In genomic region chr1:159999204-159999603, GRCh38 we compare ENCODE assay signal across 31 cellular contexts. TPM values are rescaled to one million over a fixed set of nuclear protein-coding genes. Genes with fewer than 3 reads are reported as not detected.
A peak's percentile ranks its signal among the peaks of the same experiment; 100 is the strongest.
DNase-seq lines count a peak whose midpoint lies in the region; ATAC-seq, FAIRE-seq and TF ChIP-seq lines count a peak whose summit lies in the region.
"Had no signal": no experiment of that assay in that cellular context is flagged by ENCODE, and none has a peak within 500 bp of the region (broad histone marks: within the 10 kb centered on the region; RNA-seq: fewer than 3 reads in every experiment).

No MANE protein-coding gene starts in this region.

- 77% methylated on average over 4 of the region's 4 CpGs for WGBS in mammary epithelial cell (ENCODE audit: low coverage, missing lambda C conversion rate)

- no TSS peak for BruUV-seq in mammary epithelial cell (replicated peaks; lab: Mats Ljungman, UMichigan)

- in situ Hi-C loops in mammary epithelial cell (cut with MboI; ENCODE audit: low sequenced_read_pairs in 2 of 2): no loop called here

- no peaks in the 10 kb centered on the region for H3K9me3 ChIP-seq in Karpas-422 (ENCODE audit: low read length)
- no peaks in the 10 kb centered on the region for H3K9me3 ChIP-seq in mammary epithelial cell (replicated peaks; ENCODE audit: insufficient read depth, low read length)
- no peaks in the 10 kb centered on the region for H3K9me3 ChIP-seq in keratinocyte (ENCODE audit: control insufficient read depth, low read depth, low read length)
- H3K9me3 ChIP-seq: BLaER1 treated with 17β-estradiol and CSF1 and Interleukin-3, amounts not matched to agents 10 nM and 100 nM; prostate gland; SJSA1; uterus had no signal

- H3K4me1 Mint-ChIP-seq in activated T-helper 2 cell treated with anti-CD3 and anti-CD28 coated beads, Interferon-gamma antibody, Interleukin-2, Interleukin-4, amounts not matched to agents 10 μg/mL and 5 μg/mL and 100 μg/mL, durations not matched to agents 14 hours and 24 hours and 36 hours (ENCODE audit: low read depth): no peaks in the 10 kb centered on the region
- H3K4me1 Mint-ChIP-seq: naive B cell; stimulated activated naive CD8-positive, alpha-beta T cell treated with anti-CD3 and anti-CD28 coated beads, Interleukin-15, amount 100 ng/mL, for 72 hours had no signal

- TF ChIP-seq CTCF in mammary epithelial cell (conservative IDR thresholded peaks at IDR 0.05 in 1 of 2, IDR thresholded peaks at IDR 0.05 in 1 of 2; ENCODE audit: extremely low read depth in 1 of 2, insufficient read depth in 1 of 2, low read depth in 1 of 2, low read length in 2 of 2): no peak
- no peak for TF ChIP-seq CTCF in keratinocyte (optimal IDR thresholded peaks at IDR 0.05 in 1 of 3, IDR thresholded peaks at IDR 0.05 in 1 of 3, conservative IDR thresholded peaks at IDR 0.05 in 1 of 3; ENCODE audit: extremely low read depth in 1 of 3, insufficient read depth in 2 of 3, low read length in 3 of 3)

- DNase-seq in Daoy (ENCODE audit: low read depth) (peak; percentile 15), Karpas-422 (peak; percentile 16), mammary epithelial cell (no peak), keratinocyte (ENCODE audit: low read depth, low spot score) (no peak), DMS114 treated with DMSO at 0.1 percent for 48 hours (lab: John Stamatoyannopoulos, UW; ENCODE audit: unreplicated experiment) (no peak)
- no peak for DNase-seq in activated T-helper 2 cell treated with anti-CD3 and anti-CD28 coated beads, Interferon-gamma antibody, Interleukin-2, Interleukin-4, amounts not matched to agents 10 μg/mL and 5 μg/mL and 100 μg/mL, durations not matched to agents 14 hours and 24 hours and 36 hours (ENCODE audit: low spot score)
- DNase-seq: activated CD4-positive, alpha-beta T cell treated with anti-CD3 and anti-CD28 coated beads, Interleukin-2, amount 50 U/mL, for 4 hours; activated naive CD4-positive, alpha-beta T cell; activated T-cell treated with anti-CD3 and anti-CD28 coated beads, Interleukin-2, amount 50 U/mL, for 72 hours; GDM1; midbrain; naive B cell; NCI-H146; NCI-H446; NCI-H82; stimulated activated CD8-positive, alpha-beta memory T cell treated with anti-CD3 and anti-CD28 coated beads, Interleukin-4, amount 100 ng/mL, for 48 hours; stimulated activated naive CD8-positive, alpha-beta T cell treated with anti-CD3 and anti-CD28 coated beads, Interleukin-15, amount 100 ng/mL, for 72 hours; uterus had no signal

- H3K27ac ChIP-seq in Karpas-422 (ENCODE audit: low read length): no peak overlapping the region
- no peak overlapping the region for H3K27ac ChIP-seq in mammary epithelial cell (ENCODE audit: insufficient read depth, low read depth, low read length)
- H3K27ac ChIP-seq in keratinocyte (ENCODE audit: control insufficient read depth, insufficient read depth, low read length): no peak overlapping the region
- H3K27ac ChIP-seq: BLaER1 treated with 17β-estradiol and CSF1 and Interleukin-3, amounts not matched to agents 10 nM and 100 nM; prostate gland; RWPE1; SJSA1; uterus had no signal

- H3K27me3 ChIP-seq in Karpas-422 (ENCODE audit: low read length): no peaks in the 10 kb centered on the region
- no peaks in the 10 kb centered on the region for H3K27me3 ChIP-seq in mammary epithelial cell (ENCODE audit: insufficient read depth, low read length)
- H3K27me3 ChIP-seq in keratinocyte (ENCODE audit: control insufficient read depth, extremely low read depth, insufficient read depth, low read length): no peaks in the 10 kb centered on the region
- H3K27me3 ChIP-seq: BLaER1 treated with 17β-estradiol and CSF1 and Interleukin-3, amounts not matched to agents 10 nM and 100 nM; SJSA1; uterus had no signal

- FAIRE-seq in keratinocyte (lab: Jason Lieb, UNC): peak; percentile 20
- FAIRE-seq: endothelial cell of umbilical vein had no signal

- no peaks in the 10 kb centered on the region for H3K9me2 ChIP-seq in Karpas-422 (replicated peaks; ENCODE audit: insufficient read depth, low read length)

- H4K20me1 ChIP-seq in Karpas-422 (ENCODE audit: insufficient read depth, low read depth, low read length) (no peaks in the 10 kb centered on the region), mammary epithelial cell (ENCODE audit: insufficient read depth, low read length) (no peaks in the 10 kb centered on the region), keratinocyte (ENCODE audit: control insufficient read depth, extremely low read depth, insufficient read depth, low read length) (no peaks in the 10 kb centered on the region)
- H4K20me1 ChIP-seq: BLaER1 treated with 17β-estradiol and CSF1 and Interleukin-3, amounts not matched to agents 10 nM and 100 nM had no signal

- H3K9me3 Mint-ChIP-seq in activated T-helper 2 cell treated with anti-CD3 and anti-CD28 coated beads, Interferon-gamma antibody, Interleukin-2, Interleukin-4, amounts not matched to agents 10 μg/mL and 5 μg/mL and 100 μg/mL, durations not matched to agents 14 hours and 24 hours and 36 hours: no peaks in the 10 kb centered on the region
- H3K9me3 Mint-ChIP-seq: activated T-cell treated with anti-CD3 and anti-CD28 coated beads, Interleukin-2, amount 50 U/mL, for 72 hours; stimulated activated naive CD8-positive, alpha-beta T cell treated with anti-CD3 and anti-CD28 coated beads, Interleukin-15, amount 100 ng/mL, for 72 hours; T-helper 1 cell treated with Interleukin-12 subunit alpha and Interleukin-12 subunit beta and Interleukin-4 antibody, amounts not matched to agents 30 μg/mL and 1 μg/mL, for 36 hours had no signal

- H2AFZ ChIP-seq in Karpas-422 (ENCODE audit: low read length): no peak overlapping the region
- H2AFZ ChIP-seq in mammary epithelial cell (ENCODE audit: low read depth, low read length): peak overlapping the region; percentile 57
- H2AFZ ChIP-seq in keratinocyte (ENCODE audit: control insufficient read depth, low read length): peak overlapping the region; percentile 50

- H3K9me1 ChIP-seq in keratinocyte (ENCODE audit: control insufficient read depth, extremely low read depth, insufficient read depth, low read length): no peaks in the 10 kb centered on the region

- H3K4me1 ChIP-seq in Karpas-422 (ENCODE audit: low read length) (no peaks in the 10 kb centered on the region), mammary epithelial cell (ENCODE audit: insufficient read depth, low read length) (peaks cover 25% of the 10 kb centered on the region), keratinocyte (ENCODE audit: control insufficient read depth, extremely low read depth, insufficient read depth, low read length) (peaks cover 33% of the 10 kb centered on the region)
- H3K4me1 ChIP-seq: BLaER1 treated with 17β-estradiol and CSF1 and Interleukin-3, amounts not matched to agents 10 nM and 100 nM; prostate gland; uterus had no signal

- peaks cover 38% of the 10 kb centered on the region for H3K27me3 Mint-ChIP-seq in activated T-helper 2 cell treated with anti-CD3 and anti-CD28 coated beads, Interferon-gamma antibody, Interleukin-2, Interleukin-4, amounts not matched to agents 10 μg/mL and 5 μg/mL and 100 μg/mL, durations not matched to agents 14 hours and 24 hours and 36 hours (ENCODE audit: low read depth)

- H3K9ac ChIP-seq in Karpas-422 (ENCODE audit: low read length) (no peak overlapping the region), mammary epithelial cell (ENCODE audit: insufficient read depth, low read length) (no peak overlapping the region), keratinocyte (ENCODE audit: control insufficient read depth, extremely low read depth, insufficient read depth, low read length) (no peak overlapping the region)
- H3K9ac ChIP-seq: BLaER1 treated with 17β-estradiol and CSF1 and Interleukin-3, amounts not matched to agents 10 nM and 100 nM had no signal

- no peak overlapping the region for H3K4me2 ChIP-seq in Karpas-422 (ENCODE audit: low read depth, low read length, poor library complexity, severe bottlenecking)
- H3K4me2 ChIP-seq in mammary epithelial cell (ENCODE audit: insufficient read depth, low read depth, low read length): no peak overlapping the region
- H3K4me2 ChIP-seq in keratinocyte (ENCODE audit: control insufficient read depth, extremely low read depth, insufficient read depth, low read depth, low read length): no peak overlapping the region
- H3K4me2 ChIP-seq: BLaER1 treated with 17β-estradiol and CSF1 and Interleukin-3, amounts not matched to agents 10 nM and 100 nM had no signal

- H3K36me3 Mint-ChIP-seq in activated T-helper 2 cell treated with anti-CD3 and anti-CD28 coated beads, Interferon-gamma antibody, Interleukin-2, Interleukin-4, amounts not matched to agents 10 μg/mL and 5 μg/mL and 100 μg/mL, durations not matched to agents 14 hours and 24 hours and 36 hours (ENCODE audit: low read depth): no peaks in the 10 kb centered on the region
- H3K36me3 Mint-ChIP-seq: naive B cell had no signal

- H3K79me2 ChIP-seq in Karpas-422 (ENCODE audit: low read length): no peaks in the 10 kb centered on the region
- no peaks in the 10 kb centered on the region for H3K79me2 ChIP-seq in mammary epithelial cell (ENCODE audit: insufficient read depth, low read length)
- no peaks in the 10 kb centered on the region for H3K79me2 ChIP-seq in keratinocyte (ENCODE audit: control insufficient read depth, insufficient read depth, low read length)

- H3K27ac Mint-ChIP-seq in activated T-helper 2 cell treated with anti-CD3 and anti-CD28 coated beads, Interferon-gamma antibody, Interleukin-2, Interleukin-4, amounts not matched to agents 10 μg/mL and 5 μg/mL and 100 μg/mL, durations not matched to agents 14 hours and 24 hours and 36 hours: no peak overlapping the region
- H3K27ac Mint-ChIP-seq: activated T-cell treated with anti-CD3 and anti-CD28 coated beads, Interleukin-2, amount 50 U/mL, for 72 hours; stimulated activated naive CD8-positive, alpha-beta T cell treated with anti-CD3 and anti-CD28 coated beads, Interleukin-15, amount 100 ng/mL, for 72 hours; T-helper 1 cell treated with Interleukin-12 subunit alpha and Interleukin-12 subunit beta and Interleukin-4 antibody, amounts not matched to agents 30 μg/mL and 1 μg/mL, for 36 hours had no signal

- dilution Hi-C loops in mammary epithelial cell (cut with HindIII; ENCODE audit: low sequenced_read_pairs) (no loop called here), keratinocyte (cut with MboI; ENCODE audit: extremely low pct_ligation_motif_present, low sequenced_read_pairs) (no loop called here)

- CTCF ChIA-PET in mammary epithelial cell (lab: Charles Lee; ENCODE audit: low non-redundant PET): no interaction called here

- H3K4me3 ChIP-seq in Karpas-422 (ENCODE audit: low read length) (no peak overlapping the region), mammary epithelial cell (replicated peaks in 1 of 3; ENCODE audit: insufficient read depth in 1 of 3, low read depth in 2 of 3, low read length in 3 of 3) (no peak overlapping the region), keratinocyte (ENCODE audit: control insufficient read depth in 2 of 3, extremely low read depth in 1 of 3, insufficient read depth in 2 of 3, low read depth in 1 of 3, low read length in 3 of 3) (no peak overlapping the region)
- H3K4me3 ChIP-seq: BLaER1 treated with 17β-estradiol and CSF1 and Interleukin-3, amounts not matched to agents 10 nM and 100 nM; prostate gland; SJSA1; uterus had no signal

- H3K36me3 ChIP-seq in Karpas-422 (ENCODE audit: insufficient read depth, low read length): no peaks in the 10 kb centered on the region
- no peaks in the 10 kb centered on the region for H3K36me3 ChIP-seq in mammary epithelial cell (ENCODE audit: insufficient read depth, low read length)
- H3K36me3 ChIP-seq in keratinocyte (ENCODE audit: control insufficient read depth in 2 of 2, extremely low read depth in 1 of 2, insufficient read depth in 2 of 2, low read length in 2 of 2): no peaks in the 10 kb centered on the region
- H3K36me3 ChIP-seq: BLaER1 treated with 17β-estradiol and CSF1 and Interleukin-3, amounts not matched to agents 10 nM and 100 nM; prostate gland; SJSA1; uterus had no signal

- intact Hi-C loops in mammary epithelial cell (cut with micrococcal nuclease): loop anchor here (5.0 kb wide), 1 partner anchor 37 kb away; no protein-coding TSS in a partner anchor
- intact Hi-C loops in activated T-helper 2 cell treated with anti-CD3 and anti-CD28 coated beads, Interferon-gamma antibody, Interleukin-2, Interleukin-4, amounts not matched to agents 10 μg/mL and 5 μg/mL and 100 μg/mL, durations not matched to agents 14 hours and 24 hours and 36 hours (cut with micrococcal nuclease): no loop called here

- ATAC-seq in GM21825 (IDR thresholded peaks at IDR 0.05; ENCODE audit: unreplicated experiment): no peak
- ATAC-seq: activated T-cell treated with anti-CD3 and anti-CD28 coated beads, Interleukin-2, amount 50 U/mL, for 72 hours; sciatic nerve; stimulated activated naive CD8-positive, alpha-beta T cell treated with anti-CD3 and anti-CD28 coated beads, Interleukin-15, amount 100 ng/mL, for 72 hours had no signal

- no peak overlapping the region for H3K4me3 Mint-ChIP-seq in activated T-helper 2 cell treated with anti-CD3 and anti-CD28 coated beads, Interferon-gamma antibody, Interleukin-2, Interleukin-4, amounts not matched to agents 10 μg/mL and 5 μg/mL and 100 μg/mL, durations not matched to agents 14 hours and 24 hours and 36 hours (ENCODE audit: low read depth)
- H3K4me3 Mint-ChIP-seq: activated T-cell treated with anti-CD3 and anti-CD28 coated beads, Interleukin-2, amount 50 U/mL, for 72 hours; naive B cell; stimulated activated naive CD8-positive, alpha-beta T cell treated with anti-CD3 and anti-CD28 coated beads, Interleukin-15, amount 100 ng/mL, for 72 hours; T-helper 1 cell treated with Interleukin-12 subunit alpha and Interleukin-12 subunit beta and Interleukin-4 antibody, amounts not matched to agents 30 μg/mL and 1 μg/mL, for 36 hours had no signal

RNA-seq across cellular contexts. Expression of gene PIGM, which starts 32.6 kb away (rescaled TPM):
- total RNA-seq in Daoy (2014; rRNA removed; shearing (Covaris generic)): 5.2 and 5.3 TPM in 2 replicates
- total RNA-seq in Karpas-422 (2014; rRNA removed; shearing (Covaris generic); ENCODE audit: low replicate concordance): 3.2 and 6.3 TPM in 2 replicates
- 1 to 10 TPM; 5.8 TPM for total RNA-seq in mammary epithelial cell
- polyA plus RNA-seq in mammary epithelial cell (3.5 TPM), keratinocyte (1.9 to 3.1 TPM (median 3.1 TPM) in 3 replicates)
- polyA minus RNA-seq in mammary epithelial cell (5.6 TPM), keratinocyte (2.0 to 2.3 TPM (median 2.1 TPM) in 3 replicates)
- polyA plus RNA-seq in keratinocyte (2011; ENCODE audit: low read depth): 0.40 TPM
- 0.95 and 1.7 TPM in 2 replicates for polyA plus RNA-seq in keratinocyte (2011; cell fraction: cytosol; rRNA removed)
- 4.7 and 5.5 TPM in 2 replicates for polyA plus RNA-seq in keratinocyte (2011; cell fraction: nucleus; rRNA removed)
- 1.6 and 2.5 TPM in 2 replicates for polyA plus RNA-seq in keratinocyte (2012; ENCODE audit: low replicate concordance)
- polyA minus RNA-seq in keratinocyte (2011; cell fraction: cytosol; rRNA and poly(A)+ RNA removed): 1.5 TPM
- polyA minus RNA-seq in keratinocyte (2011; cell fraction: nucleus; rRNA and poly(A)+ RNA removed): 2.5 and 4.0 TPM in 2 replicates
- total RNA-seq in activated T-helper 2 cell treated with anti-CD3 and anti-CD28 coated beads, Interferon-gamma antibody, Interleukin-2, Interleukin-4, amounts not matched to agents 10 μg/mL and 5 μg/mL and 100 μg/mL, durations not matched to agents 14 hours and 24 hours and 36 hours: 6.7 and 7.1 TPM in 2 replicates

RNA-seq across cellular contexts. Expression of gene SLAMF9, which starts 45.2 kb away (rescaled TPM):
- total RNA-seq in Daoy (2014; rRNA removed; shearing (Covaris generic)): 0.77 TPM in 1 of 2 replicates, not detected in the other
- total RNA-seq in Karpas-422 (2014; rRNA removed; shearing (Covaris generic); ENCODE audit: low replicate concordance): not detected in 2 replicates
- not detected for total RNA-seq in mammary epithelial cell
- 0.15 TPM for polyA plus RNA-seq in mammary epithelial cell
- polyA minus RNA-seq in mammary epithelial cell: not detected
- polyA plus RNA-seq in keratinocyte: 0.31 to 0.57 TPM (median 0.41 TPM) in 3 replicates
- polyA plus RNA-seq in keratinocyte (2011; ENCODE audit: low read depth): not detected
- 0.30 and 0.38 TPM in 2 replicates for polyA plus RNA-seq in keratinocyte (2011; cell fraction: cytosol; rRNA removed)
- not detected in 2 replicates for polyA plus RNA-seq in keratinocyte (2011; cell fraction: nucleus; rRNA removed)
- polyA plus RNA-seq in keratinocyte (2012; ENCODE audit: low replicate concordance): 0.42 and 0.47 TPM in 2 replicates
- 0.30 TPM in 1 of 3 replicates, not detected in the others for polyA minus RNA-seq in keratinocyte
- polyA minus RNA-seq in keratinocyte (2011; cell fraction: cytosol; rRNA and poly(A)+ RNA removed): not detected
- polyA minus RNA-seq in keratinocyte (2011; cell fraction: nucleus; rRNA and poly(A)+ RNA removed): not detected in 2 replicates
- total RNA-seq in activated T-helper 2 cell treated with anti-CD3 and anti-CD28 coated beads, Interferon-gamma antibody, Interleukin-2, Interleukin-4, amounts not matched to agents 10 μg/mL and 5 μg/mL and 100 μg/mL, durations not matched to agents 14 hours and 24 hours and 36 hours: not detected in 2 replicates
- total RNA-seq: activated T-cell treated with anti-CD3 and anti-CD28 coated beads, Interleukin-2, amount 50 U/mL, for 72 hours; endothelial cell of umbilical vein; fibroblast of villous mesenchyme; kidney epithelial cell; LHCN-M2; lower leg skin; prostate gland; SJSA1; uterus had no signal
- polyA plus RNA-seq: AG04450, endothelial cell of umbilical vein had no signal

RNA-seq across cellular contexts. Expression of gene IGSF9, which starts 53.8 kb away (rescaled TPM):
- 1.7 and 2.7 TPM in 2 replicates for total RNA-seq in Daoy (2014; rRNA removed; shearing (Covaris generic))
- total RNA-seq in Karpas-422 (2014; rRNA removed; shearing (Covaris generic); ENCODE audit: low replicate concordance): not detected in 2 replicates
- 10 to 100 TPM in 1 of 2 donors, 1 to 10 TPM in 1; 1.2 to 21.9 TPM for total RNA-seq in mammary epithelial cell
- polyA plus RNA-seq in mammary epithelial cell: 8.3 TPM
- polyA minus RNA-seq in mammary epithelial cell: 19.1 TPM
- 4.2 to 6.0 TPM (median 5.8 TPM) in 3 replicates for polyA plus RNA-seq in keratinocyte
- polyA plus RNA-seq in keratinocyte (2011; ENCODE audit: low read depth): 5.5 TPM
- polyA plus RNA-seq in keratinocyte (2011; cell fraction: cytosol; rRNA removed): 1.5 and 2.8 TPM in 2 replicates
- polyA plus RNA-seq in keratinocyte (2011; cell fraction: nucleus; rRNA removed): 16.7 and 20.7 TPM in 2 replicates
- polyA plus RNA-seq in keratinocyte (2012; ENCODE audit: low replicate concordance): 6.9 and 11.6 TPM in 2 replicates
- 5.0 to 11.5 TPM (median 5.9 TPM) in 3 replicates for polyA minus RNA-seq in keratinocyte
- 5.8 TPM for polyA minus RNA-seq in keratinocyte (2011; cell fraction: cytosol; rRNA and poly(A)+ RNA removed)
- polyA minus RNA-seq in keratinocyte (2011; cell fraction: nucleus; rRNA and poly(A)+ RNA removed): 13.3 and 13.9 TPM in 2 replicates
- not detected in 2 replicates for total RNA-seq in activated T-helper 2 cell treated with anti-CD3 and anti-CD28 coated beads, Interferon-gamma antibody, Interleukin-2, Interleukin-4, amounts not matched to agents 10 μg/mL and 5 μg/mL and 100 μg/mL, durations not matched to agents 14 hours and 24 hours and 36 hours
- total RNA-seq: fibroblast of villous mesenchyme, LHCN-M2 had no signal
- polyA plus RNA-seq: AG04450 had no signal

Comparison
In these comparisons a context has a peak if more than half of its experiments do, and no peak if none do; other contexts are left out.
1. DNase-seq: peak in Daoy (single experiment) and Karpas-422 (single experiment); none in mammary epithelial cell (single experiment), keratinocyte (single experiment), DMS114 treated with DMSO at 0.1 percent for 48 hours (single experiment) and activated T-helper 2 cell treated with anti-CD3 and anti-CD28 coated beads, Interferon-gamma antibody, Interleukin-2, Interleukin-4, amounts not matched to agents 10 μg/mL and 5 μg/mL and 100 μg/mL, durations not matched to agents 14 hours and 24 hours and 36 hours (single experiment).